In genomic region chr7:74371381-74372059, GRCh38 we compare ENCODE assay signal across 8 cellular contexts.
DNase-seq lines count a peak whose midpoint lies in the region; ATAC-seq, FAIRE-seq and TF ChIP-seq lines count a peak whose summit lies in the region.

No MANE protein-coding gene starts in this region.

- TF ChIP-seq CTCF in OCI-LY7 (conservative IDR thresholded peaks at IDR 0.05; ENCODE audit: low read length): no peak

- H3K4me1 ChIP-seq in OCI-LY7 (ENCODE audit: insufficient read depth, low read length, poor library complexity, severe bottlenecking): peaks cover 26% of the 10 kb centered on the region

- no TSS peak for BruUV-seq in OCI-LY7 (replicated peaks; lab: Mats Ljungman, UMichigan)

- CTCF ChIA-PET in OCI-LY7 (lab: Charles Lee; ENCODE audit: unreplicated experiment): interaction anchor here (1.0 kb wide), 1 partner anchor 10 kb away, joined by 3 read pairs; no protein-coding TSS in a partner anchor

- H2AFZ ChIP-seq in OCI-LY7 (ENCODE audit: low read length): peak overlapping the region; percentile 71; the same call in 1 of the 2 replicates

- no peaks in the 10 kb centered on the region for H4K20me1 ChIP-seq in OCI-LY7 (ENCODE audit: insufficient read depth, low read length)

- POLR2A ChIA-PET in OCI-LY7 (lab: Charles Lee): interaction anchor here (0.5 to 1.2 kb wide), 6 partner anchors 31 to 372 kb away, joined by 3 to 7 read pairs (median 3); no protein-coding TSS in a partner anchor

- peak overlapping the region; percentile 69 for H3K4me2 ChIP-seq in OCI-LY7 (ENCODE audit: low read length)

- ATAC-seq in HG03045 (IDR thresholded peaks at IDR 0.05; ENCODE audit: unreplicated experiment): no peak

- H3K27ac ChIP-seq in OCI-LY7 (ENCODE audit: low read depth, low read length, poor library complexity, severe bottlenecking): peak overlapping the region; percentile 10
- H3K27ac ChIP-seq in temporal lobe (ENCODE audit: low read depth, low read length): peak overlapping the region; percentile 60

- FAIRE-seq in GM12892 (lab: Jason Lieb, UNC): no peak

- H3K9me2 ChIP-seq in OCI-LY7 (ENCODE audit: insufficient read depth, low read length): no peaks in the 10 kb centered on the region

- no peaks in the 10 kb centered on the region for H3K36me3 ChIP-seq in OCI-LY7 (ENCODE audit: insufficient read depth, low read length)

- no peak for TF ChIP-seq POLR2A in GM12892 (IDR thresholded peaks at IDR 0.05; ENCODE audit: low read depth, low read length)

- intact Hi-C loops in OCI-LY7 (cut with micrococcal nuclease; ENCODE audit: unreplicated experiment): no loop called here

- H3K9me3 ChIP-seq in OCI-LY7 (ENCODE audit: low read length): no peaks in the 10 kb centered on the region

- H3K4me3 ChIP-seq in OCI-LY7 (ENCODE audit: low read depth, low read length, poor library complexity, severe bottlenecking) (peak overlapping the region; percentile 35), iPS-11a (ENCODE audit: low read depth, low read length) (peak overlapping the region; percentile 17)

- no peaks in the 10 kb centered on the region for H3K79me2 ChIP-seq in OCI-LY7 (ENCODE audit: insufficient read depth, low read depth, low read length)

- peak; percentile 18 for DNase-seq in NCI-H82 (lab: John Stamatoyannopoulos, UW)
- DNase-seq in NCI-H82 treated with DMSO at 0.1 percent for 48 hours (lab: John Stamatoyannopoulos, UW; ENCODE audit: unreplicated experiment): no peak
- DNase-seq in OCI-LY7 (ENCODE audit: low spot score): peak; percentile 84
- no peak for DNase-seq in activated naive CD4-positive, alpha-beta T cell (lab: John Stamatoyannopoulos, UW)
- DNase-seq in GM12892 (ENCODE audit: insufficient read length): no peak

Comparison
In these comparisons a context has a peak if more than half of its experiments do, and no peak if none do; other contexts are left out.
1. DNase-seq: peak in NCI-H82 (single experiment) and OCI-LY7 (single experiment); none in NCI-H82 treated with DMSO at 0.1 percent for 48 hours (single experiment), activated naive CD4-positive, alpha-beta T cell (0 of 4) and GM12892 (single experiment).